ENCODE assay signal across 1 cellular context in the genomic region with DNA sequence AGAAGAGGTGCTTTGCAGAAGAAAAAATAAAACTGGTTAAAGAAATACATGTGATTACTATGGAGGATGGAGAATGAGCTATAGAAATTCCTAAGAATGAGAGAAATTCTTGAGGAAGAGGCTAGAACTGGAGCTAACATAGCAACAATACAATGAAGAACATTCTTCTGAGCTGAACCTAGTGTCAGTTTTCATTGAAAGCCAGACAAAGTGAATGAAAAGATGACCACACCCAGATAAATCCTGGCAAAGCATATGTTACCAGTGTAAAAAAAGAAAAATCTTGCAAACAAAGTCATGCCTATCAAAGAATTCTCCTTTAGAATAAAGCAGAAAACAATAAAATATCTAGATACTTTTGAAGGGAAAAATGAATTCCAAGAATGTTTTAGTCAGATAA.
TF ChIP-seq lines count a peak whose summit lies in the region.

No MANE protein-coding gene starts in this region.

TF ChIP-seq in IMR-90, 13 proteins besides CTCF, POLR2A, EP300 and RAD21 (continued from another document):
- TF ChIP-seq USF2 (IDR thresholded peaks at IDR 0.05; ENCODE audit: low read depth, low read length): no peak
- no peak for TF ChIP-seq MAZ (IDR thresholded peaks at IDR 0.05; ENCODE audit: borderline replicate concordance, low read depth, low read length)
- TF ChIP-seq RCOR1 (IDR thresholded peaks at IDR 0.05; ENCODE audit: insufficient replicate concordance, low read length): no peak
- no peak for TF ChIP-seq NFE2L2 (IDR thresholded peaks at IDR 0.05; ENCODE audit: low read depth, low read length)
- no peak for TF ChIP-seq CEBPB (IDR thresholded peaks at IDR 0.05; ENCODE audit: low read depth, low read length)
- no peak for TF ChIP-seq FOS (IDR thresholded peaks at IDR 0.05; ENCODE audit: low read depth, low read length)
- TF ChIP-seq MAFK (IDR thresholded peaks at IDR 0.05; ENCODE audit: low read depth, low read length): no peak
- no peak for TF ChIP-seq SMC3 (IDR thresholded peaks at IDR 0.05; ENCODE audit: low read depth, low read length)
- TF ChIP-seq BHLHE40 (IDR thresholded peaks at IDR 0.05; ENCODE audit: low read depth, low read length): no peak
TF ChIP-seq in IMR-90: peak in this region for 0.
